ENCODE assay signal across 8 cellular contexts in genomic region chr2:97740590-97741182, GRCh38. TPM values are rescaled to one million over a fixed set of nuclear protein-coding genes. Genes with fewer than 3 reads are reported as not detected.
DNase-seq lines count a peak whose midpoint lies in the region; ATAC-seq, FAIRE-seq and TF ChIP-seq lines count a peak whose summit lies in the region.

No MANE protein-coding gene starts in this region.

- peaks cover 63% of the 10 kb centered on the region for H3K4me1 Mint-ChIP-seq in activated CD8-positive, alpha-beta T cell treated with anti-CD3 and anti-CD28 coated beads, Interleukin-2, amount 10 ng/mL, durations not matched to agents 7 days and 5 days (ENCODE audit: low read depth)
- H3K4me1 Mint-ChIP-seq in osteocyte (ENCODE audit: unreplicated experiment): no peaks in the 10 kb centered on the region

- peak; percentile 85 for TF ChIP-seq CTCF in fibroblast of mammary gland (conservative IDR thresholded peaks at IDR 0.05; ENCODE audit: control insufficient read depth, insufficient read depth, low read depth, low read length)
- peak; percentile 59 for TF ChIP-seq CTCF in osteocyte (IDR thresholded peaks at IDR 0.05)

- CTCF ChIA-PET in activated CD8-positive, alpha-beta T cell treated with anti-CD3 and anti-CD28 coated beads, Interleukin-2, amount 10 ng/mL, durations not matched to agents 7 days and 5 days (lab: Charles Lee): interaction anchor here (0.6 to 10.2 kb wide), 20 partner anchors 8 to 630 kb away, joined by 3 to 265 read pairs (median 6); partner anchors contain the start of genes COX5B and ZAP70

- DNase-seq in CD1c-positive myeloid dendritic cell (ENCODE audit: extremely low spot score) (peak; percentile 67), H54 (ENCODE audit: insufficient read length, low spot score) (peak; percentile 74), NCI-H2227 treated with DMSO at 0.1 percent for 48 hours (lab: John Stamatoyannopoulos, UW) (peak; percentile 92), fibroblast of mammary gland (ENCODE audit: low read depth) (peak; percentile 52), osteocyte (ENCODE audit: extremely low spot score, unreplicated experiment) (no peak)
- DNase-seq in activated CD8-positive, alpha-beta T cell treated with anti-CD3 and anti-CD28 coated beads, Interleukin-2, amount 10 ng/mL, durations not matched to agents 7 days and 5 days: peak; percentile 50

- TF ChIP-seq POLR2A in H54 (IDR thresholded peaks at IDR 0.05; ENCODE audit: low read depth, low read length): no peak

- POLR2A ChIA-PET in activated CD8-positive, alpha-beta T cell treated with anti-CD3 and anti-CD28 coated beads, Interleukin-2, amount 10 ng/mL, durations not matched to agents 7 days and 5 days (lab: Charles Lee): interaction anchor here (0.7 to 3.2 kb wide), 7 partner anchors 13 to 95 kb away, joined by 3 to 19 read pairs (median 4); partner anchors contain the start of genes COX5B and ZAP70

- peak overlapping the region; percentile 78 for H3K27ac Mint-ChIP-seq in activated CD8-positive, alpha-beta T cell treated with anti-CD3 and anti-CD28 coated beads, Interleukin-2, amount 10 ng/mL, durations not matched to agents 7 days and 5 days
- no peak overlapping the region for H3K27ac Mint-ChIP-seq in osteocyte (ENCODE audit: unreplicated experiment)

- H3K27me3 Mint-ChIP-seq in activated CD8-positive, alpha-beta T cell treated with anti-CD3 and anti-CD28 coated beads, Interleukin-2, amount 10 ng/mL, durations not matched to agents 7 days and 5 days (ENCODE audit: low read depth): no peaks in the 10 kb centered on the region
- H3K27me3 Mint-ChIP-seq in osteocyte (ENCODE audit: unreplicated experiment): no peaks in the 10 kb centered on the region

- no peaks in the 10 kb centered on the region for H3K9me3 Mint-ChIP-seq in activated CD8-positive, alpha-beta T cell treated with anti-CD3 and anti-CD28 coated beads, Interleukin-2, amount 10 ng/mL, durations not matched to agents 7 days and 5 days (ENCODE audit: insufficient read depth)
- H3K9me3 Mint-ChIP-seq in osteocyte (ENCODE audit: unreplicated experiment): peaks cover 5% of the 10 kb centered on the region

- H3K4me3 Mint-ChIP-seq in activated CD8-positive, alpha-beta T cell treated with anti-CD3 and anti-CD28 coated beads, Interleukin-2, amount 10 ng/mL, durations not matched to agents 7 days and 5 days: no peak overlapping the region
- no peak overlapping the region for H3K4me3 Mint-ChIP-seq in osteocyte (ENCODE audit: unreplicated experiment)

- H3K4me3 ChIP-seq in fibroblast of mammary gland (ENCODE audit: control insufficient read depth, low read depth, low read length): no peak overlapping the region

- FAIRE-seq in H54 (lab: Jason Lieb, UNC): no peak

- ATAC-seq in activated CD8-positive, alpha-beta T cell treated with anti-CD3 and anti-CD28 coated beads, Interleukin-2, amount 10 ng/mL, durations not matched to agents 7 days and 5 days: no peak
- ATAC-seq in GM18502 (IDR thresholded peaks at IDR 0.05; ENCODE audit: poor library complexity, unreplicated experiment): no peak
- no peak for ATAC-seq in GM18858 (IDR thresholded peaks at IDR 0.05; ENCODE audit: unreplicated experiment)

- H3K36me3 Mint-ChIP-seq in activated CD8-positive, alpha-beta T cell treated with anti-CD3 and anti-CD28 coated beads, Interleukin-2, amount 10 ng/mL, durations not matched to agents 7 days and 5 days (ENCODE audit: low read depth): peaks cover 76% of the 10 kb centered on the region
- H3K36me3 Mint-ChIP-seq in osteocyte (ENCODE audit: unreplicated experiment): peaks cover 10% of the 10 kb centered on the region

RNA-seq across cellular contexts. Expression of gene ZAP70, which starts 27.3 kb away (rescaled TPM):
- total RNA-seq in activated CD8-positive, alpha-beta T cell treated with anti-CD3 and anti-CD28 coated beads, Interleukin-2, amount 10 ng/mL, durations not matched to agents 7 days and 5 days: 100 to 1,000 TPM; 268 to 297 TPM
- total RNA-seq in osteocyte: 0.44 and 1.1 TPM in 2 replicates

Comparison
In these comparisons a context has a peak if more than half of its experiments do, and no peak if none do; other contexts are left out.
1. RNA of gene ZAP70, which starts 27.3 kb away (total RNA-seq): 268 to 297 TPM in activated CD8-positive, alpha-beta T cell treated with anti-CD3 and anti-CD28 coated beads, Interleukin-2, amount 10 ng/mL, durations not matched to agents 7 days and 5 days; 0.44 to 1.1 TPM in osteocyte; every median in the first group is over 100 times any median in the second.